17 cellular contexts compared by ENCODE assay signal in the genomic region with DNA sequence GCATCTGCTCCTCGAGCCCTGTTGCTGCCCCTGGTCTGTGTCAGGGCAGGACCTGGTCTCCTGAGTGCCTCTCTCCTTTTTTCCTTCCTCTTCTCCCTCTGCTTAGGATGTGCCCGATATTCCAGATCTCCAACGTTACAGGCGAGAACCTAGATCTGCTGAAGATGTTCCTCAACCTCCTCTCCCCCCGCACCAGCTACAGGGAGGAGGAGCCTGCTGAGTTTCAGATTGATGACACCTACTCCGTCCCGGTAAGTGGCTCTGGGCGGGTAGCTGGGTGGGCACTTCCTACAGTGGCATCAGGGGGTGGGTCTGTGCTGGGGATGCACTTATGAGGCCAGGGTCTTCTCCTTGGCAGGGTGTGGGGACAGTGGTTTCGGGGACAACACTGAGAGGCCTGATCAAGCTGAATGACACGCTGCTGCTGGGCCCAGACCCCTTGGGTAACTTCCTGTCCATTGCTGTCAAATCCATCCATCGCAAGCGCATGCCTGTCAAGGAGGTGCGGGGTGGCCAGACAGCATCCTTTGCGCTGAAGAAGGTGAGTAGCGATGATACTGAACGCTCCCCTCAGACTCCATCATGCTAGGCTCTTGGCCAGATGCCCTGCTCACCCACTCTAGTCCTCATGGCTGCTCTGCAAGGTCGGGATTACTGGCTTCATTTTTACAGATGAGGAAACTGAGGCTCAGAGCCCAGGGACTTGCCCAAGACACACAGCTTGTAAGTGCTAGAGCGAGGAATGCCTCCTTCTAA. TPM values are rescaled to one million over a fixed set of nuclear protein-coding genes. Genes with fewer than 3 reads are reported as not detected.
DNase-seq lines count a peak whose midpoint lies in the region; ATAC-seq and TF ChIP-seq lines count a peak whose summit lies in the region.
"Had no signal": no experiment of that assay in that cellular context is flagged by ENCODE, and none has a peak within 500 bp of the region (broad histone marks: within the 10 kb centered on the region; RNA-seq: fewer than 3 reads in every experiment).

No MANE protein-coding gene starts in this region.

- no peak for TF ChIP-seq CTCF in BE2C (IDR thresholded peaks at IDR 0.05; ENCODE audit: low read depth, low read length)

- peak overlapping the region; percentile 83 for H3K27ac Mint-ChIP-seq in activated naive CD8-positive, alpha-beta T cell
- H3K27ac Mint-ChIP-seq in activated naive CD8-positive, alpha-beta T cell treated with anti-CD3 and anti-CD28 coated beads, Interleukin-2, amount 50 U/mL, for 24 hours: no peak overlapping the region
- peak overlapping the region in 7 of 10 donors; percentile 5 to 92 (median 74) for H3K27ac Mint-ChIP-seq in naive thymus-derived CD8-positive, alpha-beta T cell

- peak overlapping the region; percentile 69 for H3K27ac ChIP-seq in angular gyrus (ENCODE audit: low read depth, low read length)
- H3K27ac ChIP-seq: RWPE1 had no signal

- peaks cover 93% of the 10 kb centered on the region for H3K36me3 ChIP-seq in BE2C

- no peaks in the 10 kb centered on the region for H3K27me3 Mint-ChIP-seq in activated naive CD8-positive, alpha-beta T cell
- H3K27me3 Mint-ChIP-seq in activated naive CD8-positive, alpha-beta T cell treated with anti-CD3 and anti-CD28 coated beads, Interleukin-2, amount 50 U/mL, for 24 hours: no peaks in the 10 kb centered on the region
- no peaks in the 10 kb centered on the region for H3K27me3 Mint-ChIP-seq in naive thymus-derived CD8-positive, alpha-beta T cell
- H3K27me3 Mint-ChIP-seq: B cell had no signal

- no peaks in the 10 kb centered on the region for H3K9me3 ChIP-seq in BE2C
- H3K9me3 ChIP-seq: MG63 had no signal

- H3K27me3 ChIP-seq in BE2C: no peaks in the 10 kb centered on the region
- H3K27me3 ChIP-seq: MG63 had no signal

- H3K36me3 Mint-ChIP-seq in activated naive CD8-positive, alpha-beta T cell: peaks cover 6% of the 10 kb centered on the region
- H3K36me3 Mint-ChIP-seq in activated naive CD8-positive, alpha-beta T cell treated with anti-CD3 and anti-CD28 coated beads, Interleukin-2, amount 50 U/mL, for 24 hours (ENCODE audit: low read depth): peaks cover 65% of the 10 kb centered on the region
- H3K36me3 Mint-ChIP-seq in naive thymus-derived CD8-positive, alpha-beta T cell: peaks cover 9 to 95% (median 11%) of the 10 kb centered on the region in 3 donors

- no peak overlapping the region for H3K4me3 ChIP-seq in BE2C (ENCODE audit: low read depth, low read length)
- H3K4me3 ChIP-seq: MG63 had no signal

- POLR2A ChIA-PET in naive thymus-derived CD8-positive, alpha-beta T cell (lab: Charles Lee): interaction anchor here (1.3 to 37.2 kb wide), 4 partner anchors 7 to 29 kb away, joined by 4 to 1495 read pairs (median 6); partner anchors contain the start of genes GTPBP1 and SUN2

- no peak for DNase-seq in activated naive CD8-positive, alpha-beta T cell treated with anti-CD3 and anti-CD28 coated beads, Interleukin-2, amount 50 U/mL, for 24 hours
- DNase-seq in naive thymus-derived CD8-positive, alpha-beta T cell: no peak
- DNase-seq in BE2C (no peak), NCI-H345 (lab: John Stamatoyannopoulos, UW) (no peak), NCI-H1048 (lab: John Stamatoyannopoulos, UW) (no peak)
- DNase-seq: ACHN, H9, MG63, NCI-H1105 treated with DMSO at 0.1 percent for 48 hours, NCI-H187, NCI-H446 had no signal

- no peak overlapping the region for H3K4me3 Mint-ChIP-seq in activated naive CD8-positive, alpha-beta T cell
- H3K4me3 Mint-ChIP-seq in activated naive CD8-positive, alpha-beta T cell treated with anti-CD3 and anti-CD28 coated beads, Interleukin-2, amount 50 U/mL, for 24 hours: no peak overlapping the region
- peak overlapping the region in 1 of 10 donors; percentile 25 for H3K4me3 Mint-ChIP-seq in naive thymus-derived CD8-positive, alpha-beta T cell
- H3K4me3 Mint-ChIP-seq: B cell, H9 had no signal

- no peaks in the 10 kb centered on the region for H3K9me3 Mint-ChIP-seq in activated naive CD8-positive, alpha-beta T cell (ENCODE audit: low read depth)
- no peaks in the 10 kb centered on the region for H3K9me3 Mint-ChIP-seq in activated naive CD8-positive, alpha-beta T cell treated with anti-CD3 and anti-CD28 coated beads, Interleukin-2, amount 50 U/mL, for 24 hours
- no peaks in the 10 kb centered on the region for H3K9me3 Mint-ChIP-seq in naive thymus-derived CD8-positive, alpha-beta T cell
- H3K9me3 Mint-ChIP-seq: H9 had no signal

- H3K4me1 Mint-ChIP-seq in activated naive CD8-positive, alpha-beta T cell (ENCODE audit: low read depth): peaks cover 7% of the 10 kb centered on the region
- peaks cover 2% of the 10 kb centered on the region for H3K4me1 Mint-ChIP-seq in activated naive CD8-positive, alpha-beta T cell treated with anti-CD3 and anti-CD28 coated beads, Interleukin-2, amount 50 U/mL, for 24 hours
- H3K4me1 Mint-ChIP-seq in naive thymus-derived CD8-positive, alpha-beta T cell: peaks cover 9 to 34% (median 15%) of the 10 kb centered on the region in 4 donors
- H3K4me1 Mint-ChIP-seq: H9 had no signal

- ATAC-seq in activated naive CD8-positive, alpha-beta T cell treated with anti-CD3 and anti-CD28 coated beads, Interleukin-2, amount 50 U/mL, for 24 hours: no peak
- ATAC-seq in naive thymus-derived CD8-positive, alpha-beta T cell: no peak
- ATAC-seq in HG03432 (IDR thresholded peaks at IDR 0.05; ENCODE audit: unreplicated experiment): no peak
- ATAC-seq: HepG2 had no signal

- H3K4me1 ChIP-seq in BE2C: no peaks in the 10 kb centered on the region

RNA-seq across cellular contexts. Expression of gene GTPBP1, which starts 20.3 kb away (rescaled TPM):
- 10 to 100 TPM; 64.6 to 73.3 TPM for total RNA-seq in naive thymus-derived CD8-positive, alpha-beta T cell
- 10 to 100 TPM; 17.2 to 29.3 (median 22.6) TPM for polyA plus RNA-seq in naive thymus-derived CD8-positive, alpha-beta T cell
- 60.1 TPM for polyA plus RNA-seq in BE2C (2012; ENCODE audit: insufficient read depth, insufficient read length, low read depth)

RNA-seq across cellular contexts. Expression of gene JOSD1, which starts 25.3 kb away (rescaled TPM):
- total RNA-seq in naive thymus-derived CD8-positive, alpha-beta T cell: 10 to 100 TPM; 50.5 to 52.6 TPM
- polyA plus RNA-seq in naive thymus-derived CD8-positive, alpha-beta T cell: 1 to 10 TPM; 6.7 to 8.2 (median 7.8) TPM
- polyA plus RNA-seq in BE2C (2012; ENCODE audit: insufficient read depth, insufficient read length, low read depth): 57.1 TPM

RNA-seq across cellular contexts. Expression of gene SUN2, which starts 29.7 kb away (rescaled TPM):
- total RNA-seq in naive thymus-derived CD8-positive, alpha-beta T cell: 1,000 to 10,000 TPM; 1,061 to 1,073 TPM
- polyA plus RNA-seq in naive thymus-derived CD8-positive, alpha-beta T cell: 100 to 1,000 TPM; 491 to 802 (median 518) TPM
- polyA plus RNA-seq in BE2C (2012; ENCODE audit: insufficient read depth, insufficient read length, low read depth): 68.5 TPM

RNA-seq across cellular contexts. Expression of gene TOMM22, which starts 44.3 kb away (rescaled TPM):
- total RNA-seq in naive thymus-derived CD8-positive, alpha-beta T cell: 10 to 100 TPM; 56.1 to 60.9 TPM
- 10 to 100 TPM; 67.2 to 79.3 (median 75.9) TPM for polyA plus RNA-seq in naive thymus-derived CD8-positive, alpha-beta T cell
- 243 TPM for polyA plus RNA-seq in BE2C (2012; ENCODE audit: insufficient read depth, insufficient read length, low read depth)
